In genomic region chr16:85162478-85163277, GRCh38 we compare ENCODE assay signal across 10 cellular contexts. TPM values are rescaled to one million over a fixed set of nuclear protein-coding genes. Genes with fewer than 3 reads are reported as not detected.
DNase-seq lines count a peak whose midpoint lies in the region; ATAC-seq and TF ChIP-seq lines count a peak whose summit lies in the region.
"Had no signal": no experiment of that assay in that cellular context is flagged by ENCODE, and none has a peak within 500 bp of the region (broad histone marks: within the 10 kb centered on the region; RNA-seq: fewer than 3 reads in every experiment).

No MANE protein-coding gene starts in this region.

- H3K23ac ChIP-seq in neuronal stem cell (ENCODE audit: low read depth, low read length, poor library complexity), result no peak overlapping the region

- no peaks in the 10 kb centered on the region for H3K79me1 ChIP-seq in neuronal stem cell (ENCODE audit: low read depth, low read length)

- H4K91ac ChIP-seq in neuronal stem cell (ENCODE audit: low read depth, low read length, poor library complexity), result no peak overlapping the region

- no peak overlapping the region for H2BK5ac ChIP-seq in neuronal stem cell (ENCODE audit: low read length)

- H3K9ac ChIP-seq in neuronal stem cell (ENCODE audit: low read depth, low read length, poor library complexity), result no peak overlapping the region

- H3K36me3 ChIP-seq in ACC112 (ENCODE audit: insufficient read depth, low read length), result no peaks in the 10 kb centered on the region
- H3K36me3 ChIP-seq in neuronal stem cell (replicated peaks in 1 of 2; ENCODE audit: control insufficient read depth in 2 of 2, insufficient read depth in 2 of 2, low read length in 2 of 2), result no peaks in the 10 kb centered on the region

- H3K27me3 ChIP-seq in ACC112 (ENCODE audit: insufficient read depth, low read length) (no peaks in the 10 kb centered on the region), neuronal stem cell (ENCODE audit: control insufficient read depth in 3 of 3, insufficient read depth in 3 of 3, low read depth in 1 of 3, low read length in 3 of 3) (peaks cover 0 to 21% (median 0%) of the 10 kb centered on the region in 3 experiments)

- no peak overlapping the region for H2BK120ac ChIP-seq in neuronal stem cell (ENCODE audit: low read depth, low read length)

- H2AFZ ChIP-seq in ACC112 (ENCODE audit: low read length, unreplicated experiment) (peak overlapping the region; percentile 73), neuronal stem cell (ENCODE audit: low read length) (peak overlapping the region; percentile 88)

- peak overlapping the region; percentile 49; the same call in 1 of the 2 replicates for H3K4me3 ChIP-seq in ACC112 (ENCODE audit: low read depth, low read length)
- H3K4me3 ChIP-seq in fibroblast of mammary gland (ENCODE audit: control insufficient read depth, low read depth, low read length), result no peak overlapping the region
- H3K4me3 ChIP-seq in neuronal stem cell (ENCODE audit: low read length in 2 of 2), result no peak overlapping the region

- WGBS in neuronal stem cell (ENCODE audit: extremely low coverage in 2 of 2, insufficient read length in 2 of 2, insufficient replicate concordance in 1 of 2), 2 donors, result no CpG with 5 or more reads among the region's 36 CpGs

- H3K18ac ChIP-seq in neuronal stem cell (ENCODE audit: low read length), result peak overlapping the region; percentile 56

- no peaks in the 10 kb centered on the region for H3K79me2 ChIP-seq in ACC112 (ENCODE audit: control insufficient read depth, insufficient read depth, low read length, unreplicated experiment)

- in situ Hi-C loops in ACHN (cut with HindIII; ENCODE audit: low pct_ligation_motif_present, low pct_unique_long_range_greater_than_20kb, low sequenced_read_pairs), result no loop called here

- DNase-seq in NCI-H2171 treated with DMSO at 0.1 percent for 48 hours (lab: John Stamatoyannopoulos, UW) (peak; percentile 63), fibroblast of mammary gland (ENCODE audit: low read depth) (peak; percentile 87), neuronal stem cell (ENCODE audit: low spot score) (no peak), ACHN (no peak), GM19238 (ENCODE audit: insufficient read length, low spot score) (no peak), AML-193 (lab: John Stamatoyannopoulos, UW) (no peak)
- DNase-seq: hippocampal formation had no signal

- H3K27ac ChIP-seq in ACC112 (ENCODE audit: low read depth, low read length), result peak overlapping the region; percentile 23; the same call in 1 of the 2 replicates
- H3K27ac ChIP-seq in neuronal stem cell (replicated peaks; ENCODE audit: low read length), result no peak overlapping the region

- peak overlapping the region; percentile 21 for H2AK5ac ChIP-seq in neuronal stem cell (ENCODE audit: low read depth, low read length)

- H3K9me3 ChIP-seq in neuronal stem cell (replicated peaks in 1 of 2; ENCODE audit: control insufficient read depth in 2 of 2, insufficient read depth in 1 of 2, low read depth in 1 of 2, low read length in 2 of 2), result no peaks in the 10 kb centered on the region

- H3K4me1 ChIP-seq in ACC112 (ENCODE audit: control insufficient read depth, insufficient read depth, low read length, unreplicated experiment), result peaks cover 19% of the 10 kb centered on the region
- H3K4me1 ChIP-seq in neuronal stem cell (ENCODE audit: control insufficient read depth in 2 of 2, insufficient read depth in 1 of 2, low read depth in 1 of 2, low read length in 2 of 2), result peaks cover 5 to 26% of the 10 kb centered on the region in 2 donors

- no peak overlapping the region for H4K8ac ChIP-seq in neuronal stem cell (ENCODE audit: low read depth, low read length)

- peak overlapping the region; percentile 35 for H2BK15ac ChIP-seq in neuronal stem cell (ENCODE audit: low read length)

- no peak for ATAC-seq in HG03108 (IDR thresholded peaks at IDR 0.05; ENCODE audit: unreplicated experiment)

- no peak overlapping the region for H3K4ac ChIP-seq in neuronal stem cell (ENCODE audit: low read length)

- no peak overlapping the region for H2BK12ac ChIP-seq in neuronal stem cell (ENCODE audit: low read length)

- no peak for TF ChIP-seq CTCF in fibroblast of mammary gland (conservative IDR thresholded peaks at IDR 0.05; ENCODE audit: control insufficient read depth, insufficient read depth, low read depth, low read length)

- peak overlapping the region; percentile 57 for H3K14ac ChIP-seq in neuronal stem cell (ENCODE audit: low read length)

- no peak overlapping the region for H3K4me2 ChIP-seq in neuronal stem cell (ENCODE audit: insufficient read depth, low read length, poor library complexity, severe bottlenecking)

RNA-seq across cellular contexts. Expression of gene CIBAR2, which starts 50.4 kb away (rescaled TPM):
- polyA plus RNA-seq in neuronal stem cell (2013, experiment 1 of 2), result 0.45 TPM
- polyA plus RNA-seq in neuronal stem cell (2013, experiment 2 of 2), result 0.51 TPM
- polyA plus RNA-seq: CD14-positive monocyte had no signal

Comparison
In these comparisons a context has a peak if more than half of its experiments do, and no peak if none do; other contexts are left out.
1. DNase-seq: peak in NCI-H2171 treated with DMSO at 0.1 percent for 48 hours (single experiment) and fibroblast of mammary gland (single experiment); none in neuronal stem cell (single experiment), ACHN (single experiment), GM19238 (single experiment) and AML-193 (0 of 2).